1 cellular context compared by ENCODE assay signal in the genomic region with DNA sequence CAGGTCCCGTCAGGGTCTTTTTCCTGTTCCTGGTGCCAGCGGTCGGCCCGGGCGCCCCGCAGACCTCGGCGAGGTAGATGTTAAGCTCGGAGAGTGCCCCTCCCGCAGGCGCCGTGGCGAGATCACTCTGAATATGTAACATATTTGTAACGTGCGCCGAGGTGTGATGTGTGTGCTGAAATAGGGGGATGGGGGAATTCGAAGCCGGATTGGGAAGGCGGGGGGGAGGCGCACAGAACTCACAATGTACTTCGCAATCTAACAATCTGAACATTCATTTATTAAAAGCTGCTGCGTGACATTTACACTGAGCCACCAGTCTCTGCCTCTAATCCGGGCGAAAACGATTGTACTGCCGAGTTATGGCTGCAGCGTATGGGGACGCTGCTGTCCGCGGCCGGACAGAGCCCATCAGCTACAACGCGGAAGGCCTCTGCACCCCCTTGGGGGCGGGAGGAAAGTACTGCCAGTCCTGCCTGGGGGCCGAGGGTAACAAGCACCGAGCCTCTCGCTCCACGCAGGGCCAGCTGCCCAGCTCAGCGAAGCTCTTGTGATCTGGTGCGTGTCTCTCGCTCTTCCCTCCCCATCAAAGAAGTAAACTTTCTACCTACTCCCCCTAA.
TF ChIP-seq lines count a peak whose summit lies in the region.

No MANE protein-coding gene starts in this region.

TF ChIP-seq in HEK293T, 16 proteins besides CTCF, POLR2A, EP300 and RAD21 (continued from another document):
- no peak for TF ChIP-seq SP1 (IDR thresholded peaks at IDR 0.05)
- TF ChIP-seq NFRKB (IDR thresholded peaks at IDR 0.05): no peak
